ENCODE assay signal across 8 cellular contexts in genomic region chr14:102593841-102594170, GRCh38. TPM values are rescaled to one million over a fixed set of nuclear protein-coding genes. Genes with fewer than 3 reads are reported as not detected.
DNase-seq lines count a peak whose midpoint lies in the region; ATAC-seq, FAIRE-seq and TF ChIP-seq lines count a peak whose summit lies in the region.

No MANE protein-coding gene starts in this region.

- H3K9me3 Mint-ChIP-seq in endothelial cell (ENCODE audit: unreplicated experiment) (no peaks in the 10 kb centered on the region), osteocyte (ENCODE audit: unreplicated experiment) (no peaks in the 10 kb centered on the region)

- H3K36me3 Mint-ChIP-seq in endothelial cell (ENCODE audit: low read depth, unreplicated experiment) (peaks cover 4% of the 10 kb centered on the region), osteocyte (ENCODE audit: unreplicated experiment) (no peaks in the 10 kb centered on the region)

- H3K9ac ChIP-seq in NT2/D1 (ENCODE audit: insufficient read length, low read depth): peak overlapping the region; percentile 85

- peak; percentile 23 for FAIRE-seq in GM19239 (lab: Jason Lieb, UNC)

- H3K4me3 Mint-ChIP-seq in endothelial cell (ENCODE audit: unreplicated experiment): peak overlapping the region; percentile 99
- peak overlapping the region; percentile 93 for H3K4me3 Mint-ChIP-seq in osteocyte (ENCODE audit: unreplicated experiment)

- peaks cover 36% of the 10 kb centered on the region for H3K4me1 Mint-ChIP-seq in endothelial cell (ENCODE audit: unreplicated experiment)
- peaks cover 38% of the 10 kb centered on the region for H3K4me1 Mint-ChIP-seq in osteocyte (ENCODE audit: unreplicated experiment)

- no peak for TF ChIP-seq CTCF in endothelial cell (IDR thresholded peaks at IDR 0.05; ENCODE audit: unreplicated experiment)
- TF ChIP-seq CTCF in osteocyte (IDR thresholded peaks at IDR 0.05): no peak

- peak overlapping the region; percentile 90 for H3K27ac Mint-ChIP-seq in endothelial cell (ENCODE audit: unreplicated experiment)
- H3K27ac Mint-ChIP-seq in osteocyte (ENCODE audit: unreplicated experiment): peak overlapping the region; percentile 90

- DNase-seq in GM19239 (ENCODE audit: insufficient read length, low spot score) (no peak), NT2/D1 (ENCODE audit: low read depth, low spot score) (no peak), endothelial cell (ENCODE audit: low spot score) (no peak), osteocyte (ENCODE audit: extremely low spot score, unreplicated experiment) (no peak)
- DNase-seq in activated CD8-positive, alpha-beta memory T cell treated with anti-CD3 and anti-CD28 coated beads for 24 hours: no peak

- peak overlapping the region; percentile 85 for H3K4me3 ChIP-seq in NT2/D1 (ENCODE audit: insufficient read length, low read depth)

- H3K27me3 ChIP-seq in NT2/D1 (ENCODE audit: insufficient read depth, insufficient read length): no peaks in the 10 kb centered on the region

- no peaks in the 10 kb centered on the region for H3K9me3 ChIP-seq in NT2/D1 (ENCODE audit: insufficient read depth, low read length)

- peaks cover 7% of the 10 kb centered on the region for H3K4me1 ChIP-seq in NT2/D1 (ENCODE audit: insufficient read depth, insufficient read length)

- ATAC-seq in HG03469 (IDR thresholded peaks at IDR 0.05; ENCODE audit: unreplicated experiment) (no peak), HG02798 (IDR thresholded peaks at IDR 0.05; ENCODE audit: poor library complexity, unreplicated experiment) (no peak), HG02571 (IDR thresholded peaks at IDR 0.05; ENCODE audit: unreplicated experiment) (no peak)

- H3K36me3 ChIP-seq in NT2/D1 (ENCODE audit: insufficient read depth, insufficient read length, low read length): peaks cover 10% of the 10 kb centered on the region

- H3K27me3 Mint-ChIP-seq in endothelial cell (ENCODE audit: unreplicated experiment) (peaks cover 16% of the 10 kb centered on the region), osteocyte (ENCODE audit: unreplicated experiment) (no peaks in the 10 kb centered on the region)

RNA-seq across cellular contexts. Expression of gene RCOR1, which starts 1.4 kb away (rescaled TPM):
- total RNA-seq in endothelial cell (ENCODE audit: unreplicated experiment): 51.6 TPM
- total RNA-seq in osteocyte: 23.6 and 27.4 TPM in 2 replicates
